36 cellular contexts compared by ENCODE assay signal in the genomic region with DNA sequence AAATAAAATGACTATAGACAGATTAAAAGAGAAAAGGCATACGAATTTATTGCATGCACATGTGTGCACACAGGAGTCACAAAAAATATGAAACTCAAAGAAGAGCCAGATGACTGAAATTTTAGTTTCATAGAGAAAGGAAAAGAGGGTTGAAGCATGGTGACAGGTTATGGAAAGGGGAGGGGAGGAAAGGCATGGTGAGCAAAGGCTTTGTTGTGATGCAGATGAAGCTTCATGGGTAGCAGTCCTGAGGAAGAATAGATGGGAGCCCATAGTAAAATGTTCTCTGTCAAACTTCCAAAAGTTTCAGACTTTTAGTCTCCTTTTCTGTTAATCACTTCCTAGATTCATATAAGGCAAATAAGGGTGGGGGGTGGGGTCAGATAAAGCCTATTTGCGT.
"Had no signal": no experiment of that assay in that cellular context is flagged by ENCODE, and none has a peak within 500 bp of the region (broad histone marks: within the 10 kb centered on the region; RNA-seq: fewer than 3 reads in every experiment).

No MANE protein-coding gene starts in this region.

- H3K36me3 ChIP-seq: ascending aorta, cardiac muscle cell had no signal

- H3K9me3 Mint-ChIP-seq: activated CD4-positive, alpha-beta memory T cell treated with anti-CD3 and anti-CD28 coated beads, Interleukin-2, amount 10 ng/mL, durations not matched to agents 7 days and 5 days; activated naive CD4-positive, alpha-beta T cell treated with anti-CD3 and anti-CD28 coated beads, Interleukin-2, amount 10 ng/mL, durations not matched to agents 7 days and 5 days; activated naive CD8-positive, alpha-beta T cell treated with anti-CD3 and anti-CD28 coated beads, Interleukin-2, amount 10 ng/mL, durations not matched to agents 7 days and 5 days; central memory CD8-positive, alpha-beta T cell had no signal

- H3K36me3 Mint-ChIP-seq: activated CD8-positive, alpha-beta memory T cell treated with anti-CD3 and anti-CD28 coated beads, Interleukin-2, amount 10 ng/mL, durations not matched to agents 7 days and 5 days; activated naive CD4-positive, alpha-beta T cell treated with anti-CD3 and anti-CD28 coated beads, Interleukin-2, amount 10 ng/mL, durations not matched to agents 7 days and 5 days; activated naive CD8-positive, alpha-beta T cell treated with anti-CD3 and anti-CD28 coated beads, Interleukin-2, amount 10 ng/mL, durations not matched to agents 7 days and 5 days; T-cell had no signal

- H3K27ac Mint-ChIP-seq: activated CD4-positive, alpha-beta memory T cell treated with anti-CD3 and anti-CD28 coated beads, Interleukin-2, amount 10 ng/mL, durations not matched to agents 7 days and 5 days; activated CD8-positive, alpha-beta memory T cell treated with anti-CD3 and anti-CD28 coated beads, Interleukin-2, amount 10 ng/mL, durations not matched to agents 7 days and 5 days; activated naive CD4-positive, alpha-beta T cell treated with anti-CD3 and anti-CD28 coated beads, Interleukin-2, amount 10 ng/mL, durations not matched to agents 7 days and 5 days; activated naive CD8-positive, alpha-beta T cell treated with anti-CD3 and anti-CD28 coated beads, Interleukin-2, amount 10 ng/mL, durations not matched to agents 7 days and 5 days; T-cell had no signal

- H3K4me2 ChIP-seq: PC-9 had no signal

- ATAC-seq: activated CD8-positive, alpha-beta memory T cell treated with anti-CD3 and anti-CD28 coated beads, Interleukin-2, amount 10 ng/mL, durations not matched to agents 7 days and 5 days; Right ventricle myocardium inferior; SK-N-SH treated with all-trans-retinoic acid at 6 μM for 48 hours; T-cell had no signal

- H3K4me1 Mint-ChIP-seq: activated CD4-positive, alpha-beta memory T cell treated with anti-CD3 and anti-CD28 coated beads, Interleukin-2, amount 10 ng/mL, durations not matched to agents 7 days and 5 days; activated CD8-positive, alpha-beta memory T cell treated with anti-CD3 and anti-CD28 coated beads, Interleukin-2, amount 10 ng/mL, durations not matched to agents 7 days and 5 days; activated naive CD4-positive, alpha-beta T cell treated with anti-CD3 and anti-CD28 coated beads, Interleukin-2, amount 10 ng/mL, durations not matched to agents 7 days and 5 days; activated naive CD8-positive, alpha-beta T cell treated with anti-CD3 and anti-CD28 coated beads, Interleukin-2, amount 10 ng/mL, durations not matched to agents 7 days and 5 days; central memory CD8-positive, alpha-beta T cell; T-cell had no signal

- DNase-seq: activated CD4-positive, alpha-beta memory T cell treated with anti-CD3 and anti-CD28 coated beads, Interleukin-2, amount 10 ng/mL, durations not matched to agents 7 days and 5 days; activated CD4-positive, alpha-beta T cell treated with anti-CD3 and anti-CD28 coated beads for 1 hour; activated CD4-positive, alpha-beta T cell treated with anti-CD3 and anti-CD28 coated beads for 48 hours; activated CD4-positive, CD25-positive, alpha-beta regulatory T cell; activated CD8-positive, alpha-beta memory T cell treated with anti-CD3 and anti-CD28 coated beads for 24 hours; activated CD8-positive, alpha-beta memory T cell treated with anti-CD3 and anti-CD28 coated beads, Interleukin-2, amount 10 ng/mL, durations not matched to agents 7 days and 5 days; activated CD8-positive, alpha-beta memory T cell treated with anti-CD3 and anti-CD28 coated beads, Interleukin-2, amount 50 U/mL, for 48 hours; activated effector memory CD4-positive, alpha-beta T cell treated with Interleukin-2 at 50 U/mL for 16 hours; activated naive CD4-positive, alpha-beta T cell treated with anti-CD3 and anti-CD28 coated beads, Interleukin-2, amount 10 ng/mL, durations not matched to agents 7 days and 5 days; activated naive CD8-positive, alpha-beta T cell treated with anti-CD3 and anti-CD28 coated beads, Interleukin-2, amount 10 ng/mL, durations not matched to agents 7 days and 5 days; activated T-cell treated with anti-CD3 and anti-CD28 coated beads, Interleukin-2, amount 50 U/mL, for 48 hours; amygdala; MM.1S; MV-4-11; NCI-H1092; NCI-H1436 treated with DMSO at 0.1 percent for 48 hours; NCI-H1694 treated with DMSO at 0.1 percent for 48 hours; NCI-H2029; NCI-H2171; NCI-H510A; NCI-H526; NCI-H748 treated with DMSO at 0.1 percent for 48 hours; NK-92 treated with Interleukin-12 subunit alpha and Interleukin-12 subunit beta, amount 100 ng/mL, for 24 hours; PC-9; SIG-M5; T-cell; T-helper 2 cell; T-helper 9 cell had no signal

- FAIRE-seq: RCC 7860 had no signal

- H3K27ac ChIP-seq: ascending aorta, cardiac muscle cell, PC-9, RWPE1, VCaP had no signal

- H3K9me3 ChIP-seq: ascending aorta had no signal

- H3K27me3 Mint-ChIP-seq: activated naive CD4-positive, alpha-beta T cell treated with anti-CD3 and anti-CD28 coated beads, Interleukin-2, amount 10 ng/mL, durations not matched to agents 7 days and 5 days; activated naive CD8-positive, alpha-beta T cell treated with anti-CD3 and anti-CD28 coated beads, Interleukin-2, amount 10 ng/mL, durations not matched to agents 7 days and 5 days; T-cell had no signal

- H3K27me3 ChIP-seq: ascending aorta, cardiac muscle cell had no signal

- H3K4me3 ChIP-seq: ascending aorta, cardiac muscle cell, PC-9 had no signal

- H3K4me1 ChIP-seq: ascending aorta had no signal

- H2AFZ ChIP-seq: PC-9 had no signal

- H3K4me3 Mint-ChIP-seq: activated CD4-positive, alpha-beta memory T cell treated with anti-CD3 and anti-CD28 coated beads, Interleukin-2, amount 10 ng/mL, durations not matched to agents 7 days and 5 days; activated CD8-positive, alpha-beta memory T cell treated with anti-CD3 and anti-CD28 coated beads, Interleukin-2, amount 10 ng/mL, durations not matched to agents 7 days and 5 days; activated naive CD4-positive, alpha-beta T cell treated with anti-CD3 and anti-CD28 coated beads, Interleukin-2, amount 10 ng/mL, durations not matched to agents 7 days and 5 days; activated naive CD8-positive, alpha-beta T cell treated with anti-CD3 and anti-CD28 coated beads, Interleukin-2, amount 10 ng/mL, durations not matched to agents 7 days and 5 days; central memory CD8-positive, alpha-beta T cell; T-cell had no signal
